12 cellular contexts compared by ENCODE assay signal in genomic region chr7:110522061-110522750, GRCh38.
A peak's percentile ranks its signal among the peaks of the same experiment; 100 is the strongest.
DNase-seq lines count a peak whose midpoint lies in the region; ATAC-seq and TF ChIP-seq lines count a peak whose summit lies in the region.
"Had no signal": no experiment of that assay in that cellular context is flagged by ENCODE, and none has a peak within 500 bp of the region (broad histone marks: within the 10 kb centered on the region; RNA-seq: fewer than 3 reads in every experiment).

No MANE protein-coding gene starts in this region.

- CTCF ChIA-PET in T-cell (lab: Charles Lee), result no interaction called here

- H3K36me3 Mint-ChIP-seq in endodermal cell (ENCODE audit: low read depth) (peaks cover 3% of the 10 kb centered on the region), type B pancreatic cell (peaks cover 3% of the 10 kb centered on the region), T-cell (no peaks in the 10 kb centered on the region)
- H3K36me3 Mint-ChIP-seq: activated naive CD4-positive, alpha-beta T cell treated with anti-CD3 and anti-CD28 coated beads, Interleukin-2, amount 10 ng/mL, durations not matched to agents 7 days and 5 days had no signal

- H3K9me3 ChIP-seq in right atrium auricular region (no peaks in the 10 kb centered on the region), endodermal cell (ENCODE audit: control insufficient read depth, low read length) (peaks cover 16% of the 10 kb centered on the region)

- H3K36me3 ChIP-seq in right atrium auricular region (no peaks in the 10 kb centered on the region), endodermal cell (ENCODE audit: control insufficient read depth, insufficient read depth, low read length) (no peaks in the 10 kb centered on the region)

- no peak for DNase-seq in Right ventricle myocardium superior
- DNase-seq in right atrium auricular region (ENCODE audit: low spot score), result no peak
- peak; percentile 83 for DNase-seq in NCI-H524 treated with DMSO at 0.1 percent for 48 hours (lab: John Stamatoyannopoulos, UW)
- DNase-seq in endodermal cell, result no peak
- DNase-seq in type B pancreatic cell (ENCODE audit: extremely low spot score, unreplicated experiment), result no peak
- DNase-seq in inferior parietal cortex (ENCODE audit: extremely low spot score), result no peak
- DNase-seq in T-cell, result no peak
- DNase-seq in activated naive CD4-positive, alpha-beta T cell treated with Interleukin-2 at 50 U/mL for 16 hours, result no peak
- DNase-seq: activated naive CD4-positive, alpha-beta T cell treated with anti-CD3 and anti-CD28 coated beads, Interleukin-2, amount 10 ng/mL, durations not matched to agents 7 days and 5 days; HCEC 1CT; stimulated activated CD4-positive, alpha-beta T cell treated with anti-CD3 and anti-CD28 coated beads, Interleukin-4, amount 100 ng/mL, for 1 hour; stimulated activated naive CD4-positive, alpha-beta T cell had no signal

- H3K27ac Mint-ChIP-seq in endodermal cell (peak overlapping the region; percentile 23), type B pancreatic cell (peak overlapping the region; percentile 93), T-cell (no peak overlapping the region)
- H3K27ac Mint-ChIP-seq: activated naive CD4-positive, alpha-beta T cell treated with anti-CD3 and anti-CD28 coated beads, Interleukin-2, amount 10 ng/mL, durations not matched to agents 7 days and 5 days had no signal

- peaks cover 30% of the 10 kb centered on the region for H3K4me1 Mint-ChIP-seq in endodermal cell
- peaks cover 19% of the 10 kb centered on the region for H3K4me1 Mint-ChIP-seq in type B pancreatic cell (ENCODE audit: unreplicated experiment)
- no peaks in the 10 kb centered on the region for H3K4me1 Mint-ChIP-seq in T-cell
- H3K4me1 Mint-ChIP-seq: activated naive CD4-positive, alpha-beta T cell treated with anti-CD3 and anti-CD28 coated beads, Interleukin-2, amount 10 ng/mL, durations not matched to agents 7 days and 5 days had no signal

- peaks cover 25% of the 10 kb centered on the region for H3K9me3 Mint-ChIP-seq in endodermal cell
- peaks cover 6% of the 10 kb centered on the region for H3K9me3 Mint-ChIP-seq in type B pancreatic cell
- H3K9me3 Mint-ChIP-seq in T-cell, result peaks cover 0 to 3% (median 0%) of the 10 kb centered on the region in 3 donors
- H3K9me3 Mint-ChIP-seq: activated naive CD4-positive, alpha-beta T cell treated with anti-CD3 and anti-CD28 coated beads, Interleukin-2, amount 10 ng/mL, durations not matched to agents 7 days and 5 days had no signal

- H3K27me3 Mint-ChIP-seq in endodermal cell (ENCODE audit: insufficient read depth), result peaks cover 12% of the 10 kb centered on the region
- no peaks in the 10 kb centered on the region for H3K27me3 Mint-ChIP-seq in type B pancreatic cell
- H3K27me3 Mint-ChIP-seq in T-cell, result no peaks in the 10 kb centered on the region
- H3K27me3 Mint-ChIP-seq: activated naive CD4-positive, alpha-beta T cell treated with anti-CD3 and anti-CD28 coated beads, Interleukin-2, amount 10 ng/mL, durations not matched to agents 7 days and 5 days had no signal

- H3K4me3 ChIP-seq in right atrium auricular region, result no peak overlapping the region
- no peak overlapping the region for H3K4me3 ChIP-seq in endodermal cell (ENCODE audit: low read length)

- intact Hi-C loops in Right ventricle myocardium superior (cut with DNase I), result no loop called here

- H3K4me1 ChIP-seq in right atrium auricular region, result peaks cover 0 to 7% of the 10 kb centered on the region in 2 donors
- peaks cover 10% of the 10 kb centered on the region for H3K4me1 ChIP-seq in endodermal cell (ENCODE audit: control insufficient read depth, insufficient read depth, low read length)

- H3K27ac ChIP-seq in right atrium auricular region (peak overlapping the region in 1 of 2 donors; percentile 1), endodermal cell (ENCODE audit: low read depth, low read length) (peak overlapping the region; percentile 78)

- 50 to 77% methylated on average over 2 to 5 of the region's 5 CpGs for WGBS in endodermal cell (ENCODE audit: insufficient coverage in 1 of 2, insufficient read length in 1 of 2), 2 experiments

- H3K4me3 Mint-ChIP-seq in endodermal cell, result no peak overlapping the region
- H3K4me3 Mint-ChIP-seq in type B pancreatic cell, result peak overlapping the region; percentile 35
- no peak overlapping the region for H3K4me3 Mint-ChIP-seq in T-cell
- H3K4me3 Mint-ChIP-seq: activated naive CD4-positive, alpha-beta T cell treated with anti-CD3 and anti-CD28 coated beads, Interleukin-2, amount 10 ng/mL, durations not matched to agents 7 days and 5 days had no signal

- H3K9ac ChIP-seq in endodermal cell (ENCODE audit: extremely low read depth, low read length, poor library complexity, severe bottlenecking), result peak overlapping the region; percentile 24

- ATAC-seq in Right ventricle myocardium superior (ENCODE audit: poor library complexity) (peak; percentile 70), T-cell (replicated peaks in 1 of 4) (no peak)

- TF ChIP-seq CTCF in right atrium auricular region (IDR thresholded peaks at IDR 0.05) (no peak), endodermal cell (conservative IDR thresholded peaks at IDR 0.05) (no peak), type B pancreatic cell (conservative IDR thresholded peaks at IDR 0.05) (no peak)

- H3K27me3 ChIP-seq in right atrium auricular region (no peaks in the 10 kb centered on the region), endodermal cell (ENCODE audit: control insufficient read depth, insufficient read depth, low read length, poor library complexity, severe bottlenecking) (peaks cover 22% of the 10 kb centered on the region)

- POLR2A ChIA-PET in T-cell (lab: Charles Lee), result interaction anchor here in 1 of 2 donors (0.6 kb wide), 1 partner anchor 915 kb away, joined by 5 read pairs; no protein-coding TSS in a partner anchor

Comparison
In these comparisons a context has a peak if more than half of its experiments do, and no peak if none do; other contexts are left out.
1. H3K27ac Mint-ChIP-seq: peak in endodermal cell (single experiment) and type B pancreatic cell (single experiment); none in T-cell (0 of 2).